13 cellular contexts compared by ENCODE assay signal in the genomic region with DNA sequence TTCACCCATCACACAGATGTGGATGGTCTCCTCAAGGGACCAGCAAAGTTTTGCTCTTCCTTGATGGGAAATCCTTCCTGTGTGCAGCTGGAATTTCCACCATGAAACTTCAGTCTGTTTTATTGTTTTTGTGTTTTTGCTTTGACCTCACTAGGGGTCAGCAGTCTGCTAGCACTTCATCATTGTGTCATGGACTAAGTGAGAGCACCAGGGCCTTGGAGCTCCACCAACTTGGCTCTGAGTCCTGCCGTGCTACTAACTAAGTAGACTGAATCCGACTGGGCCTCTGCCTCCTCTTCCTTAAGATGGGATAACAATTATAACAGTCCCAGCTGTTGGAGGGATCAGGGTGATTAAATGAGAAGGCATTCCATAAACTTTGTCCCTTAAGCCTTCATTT.
DNase-seq lines count a peak whose midpoint lies in the region; ATAC-seq, FAIRE-seq and TF ChIP-seq lines count a peak whose summit lies in the region.
"Had no signal": no experiment of that assay in that cellular context is flagged by ENCODE, and none has a peak within 500 bp of the region (broad histone marks: within the 10 kb centered on the region; RNA-seq: fewer than 3 reads in every experiment).

No MANE protein-coding gene starts in this region.

- 43% methylated on average over 2 of the region's 2 CpGs for WGBS in right lobe of liver (ENCODE audit: insufficient coverage, low coverage, low lambda C conversion rate, missing lambda C conversion rate)

- H3K27me3 ChIP-seq in right lobe of liver (no peaks in the 10 kb centered on the region), uterus (no peaks in the 10 kb centered on the region)

- H3K4me3 ChIP-seq in right lobe of liver, result no peak overlapping the region
- H3K4me3 ChIP-seq in uterus, result no peak overlapping the region
- H3K4me3 ChIP-seq: HAP-1 had no signal

- H3K27ac ChIP-seq in right lobe of liver (no peak overlapping the region), uterus (peak overlapping the region; percentile 45 to 53)

- TF ChIP-seq POLR2A in right lobe of liver (IDR thresholded peaks at IDR 0.05) (no peak), uterus (IDR thresholded peaks at IDR 0.05) (no peak)

- H3K4me1 ChIP-seq in right lobe of liver (no peaks in the 10 kb centered on the region), uterus (peaks cover 6 to 10% of the 10 kb centered on the region in 2 donors)
- H3K4me1 ChIP-seq: HAP-1 had no signal

- ATAC-seq in right lobe of liver (peak in 3 of 4 donors; percentile 28 to 36 (median 36)), HG02852 (IDR thresholded peaks at IDR 0.05; ENCODE audit: unreplicated experiment) (no peak), GM19455 (IDR thresholded peaks at IDR 0.05; ENCODE audit: unreplicated experiment) (no peak)
- ATAC-seq: PC-3 had no signal

- DNase-seq in NCI-H2196 (lab: John Stamatoyannopoulos, UW; ENCODE audit: unreplicated experiment) (peak; percentile 9), NCI-H2196 treated with DMSO at 0.1 percent for 48 hours (lab: John Stamatoyannopoulos, UW; ENCODE audit: unreplicated experiment) (no peak), right lobe of liver (peak in 1 of 3 donors; percentile 50), uterus (peak; percentile 87 to 95), activated gamma-delta T cell (lab: John Stamatoyannopoulos, UW) (no peak)
- DNase-seq: activated CD4-positive, alpha-beta T cell treated with anti-CD3 and anti-CD28 coated beads, Interleukin-2, amount 50 U/mL, for 4 hours; PC-3 had no signal

- peak; percentile 93 for FAIRE-seq in endometrium (lab: Jason Lieb, UNC)
- FAIRE-seq: A204.1, GM12891 had no signal

- intact Hi-C loops in right lobe of liver (cut with DNase I), result no loop called here
- intact Hi-C loops in uterus (cut with DNase I; ENCODE audit: low total_unique reads), result no loop called here

- H3K9me3 ChIP-seq in right lobe of liver (no peaks in the 10 kb centered on the region), uterus (no peaks in the 10 kb centered on the region)
- H3K9me3 ChIP-seq: HAP-1 had no signal

- no peak for TF ChIP-seq CTCF in right lobe of liver (IDR thresholded peaks at IDR 0.05)
- TF ChIP-seq CTCF in uterus (IDR thresholded peaks at IDR 0.05), result no peak

- H3K36me3 ChIP-seq in right lobe of liver (no peaks in the 10 kb centered on the region), uterus (no peaks in the 10 kb centered on the region)
- H3K36me3 ChIP-seq: HAP-1 had no signal

Comparison
In these comparisons a context has a peak if more than half of its experiments do, and no peak if none do; other contexts are left out.
1. DNase-seq: peak in NCI-H2196 (single experiment) and uterus (2 of 2); none in NCI-H2196 treated with DMSO at 0.1 percent for 48 hours (single experiment) and activated gamma-delta T cell (single experiment).
2. ATAC-seq: peak in right lobe of liver (3 of 4); none in HG02852 (single experiment) and GM19455 (single experiment).
3. H3K27ac ChIP-seq: peak in uterus (2 of 2); none in right lobe of liver (0 of 3).